17 cellular contexts compared by ENCODE assay signal in genomic region chr1:228975238-228975929, GRCh38.
"Had no signal": no experiment of that assay in that cellular context is flagged by ENCODE, and none has a peak within 500 bp of the region (broad histone marks: within the 10 kb centered on the region; RNA-seq: fewer than 3 reads in every experiment).

No MANE protein-coding gene starts in this region.

- H3K9me3 Mint-ChIP-seq: central memory CD8-positive, alpha-beta T cell; naive thymus-derived CD4-positive, alpha-beta T cell; nephron progenitor cell; stimulated activated naive B cell treated with anti-CD40 and anti-IgM and Interleukin-4, amounts not matched to agents 10 μg/mL and 1 μg/mL and 100 μg/mL, for 72 hours; stimulated activated naive CD8-positive, alpha-beta T cell treated with anti-CD3 and anti-CD28 coated beads, Interleukin-15, amount 100 ng/mL, for 72 hours had no signal

- H3K27ac Mint-ChIP-seq: nephron progenitor cell; stimulated activated naive B cell treated with anti-CD40 and anti-IgM and Interleukin-4, amounts not matched to agents 10 μg/mL and 1 μg/mL and 100 μg/mL, for 72 hours had no signal

- ATAC-seq: heart left ventricle; naive thymus-derived CD4-positive, alpha-beta T cell; stimulated activated naive B cell treated with anti-CD40 and anti-IgM and Interleukin-4, amounts not matched to agents 10 μg/mL and 1 μg/mL and 100 μg/mL, for 72 hours; stimulated activated naive CD8-positive, alpha-beta T cell treated with anti-CD3 and anti-CD28 coated beads, Interleukin-15, amount 100 ng/mL, for 72 hours had no signal

- DNase-seq: foreskin melanocyte; heart left ventricle; hypothalamus; left ventricle myocardium inferior; naive thymus-derived CD4-positive, alpha-beta T cell; nephron progenitor cell; posterior cingulate gyrus; sigmoid colon; stimulated activated CD4-positive, alpha-beta T cell treated with anti-CD3 and anti-CD28 coated beads, Interleukin-2, amount 100 ng/mL, for 24 hours; stimulated activated CD4-positive, alpha-beta T cell treated with anti-CD3 and anti-CD28 coated beads, Interleukin-4, amount 100 ng/mL, for 4 hours; stimulated activated naive B cell treated with anti-CD40 and anti-IgM and Interleukin-4, amounts not matched to agents 10 μg/mL and 1 μg/mL and 100 μg/mL, for 72 hours; stimulated activated naive CD8-positive, alpha-beta T cell treated with anti-CD3 and anti-CD28 coated beads, Interleukin-15, amount 100 ng/mL, for 72 hours; testis had no signal

- H3K36me3 Mint-ChIP-seq: naive thymus-derived CD4-positive, alpha-beta T cell; stimulated activated naive B cell treated with anti-CD40 and anti-IgM and Interleukin-4, amounts not matched to agents 10 μg/mL and 1 μg/mL and 100 μg/mL, for 72 hours had no signal

- H3K36me3 ChIP-seq: heart left ventricle, left ventricle myocardium inferior, sigmoid colon, tibial nerve had no signal

- H3K4me1 Mint-ChIP-seq: central memory CD8-positive, alpha-beta T cell; stimulated activated naive B cell treated with anti-CD40 and anti-IgM and Interleukin-4, amounts not matched to agents 10 μg/mL and 1 μg/mL and 100 μg/mL, for 72 hours; stimulated activated naive CD8-positive, alpha-beta T cell treated with anti-CD3 and anti-CD28 coated beads, Interleukin-15, amount 100 ng/mL, for 72 hours had no signal

- H3K9me3 ChIP-seq: heart left ventricle, left ventricle myocardium inferior, sigmoid colon, testis, tibial nerve had no signal

- H3K4me3 ChIP-seq: heart left ventricle, left ventricle myocardium inferior, lung, sigmoid colon, skin epidermis, testis, tibial nerve had no signal

- H3K4me3 Mint-ChIP-seq: central memory CD8-positive, alpha-beta T cell; naive thymus-derived CD4-positive, alpha-beta T cell; nephron progenitor cell; stimulated activated naive B cell treated with anti-CD40 and anti-IgM and Interleukin-4, amounts not matched to agents 10 μg/mL and 1 μg/mL and 100 μg/mL, for 72 hours; stimulated activated naive CD8-positive, alpha-beta T cell treated with anti-CD3 and anti-CD28 coated beads, Interleukin-15, amount 100 ng/mL, for 72 hours had no signal

- H3K27ac ChIP-seq: heart left ventricle, left ventricle myocardium inferior, sigmoid colon, skin epidermis, testis, tibial nerve had no signal

- H3K27me3 ChIP-seq: heart left ventricle, sigmoid colon, testis, tibial nerve had no signal

- H3K27me3 Mint-ChIP-seq: central memory CD8-positive, alpha-beta T cell; naive thymus-derived CD4-positive, alpha-beta T cell; stimulated activated naive CD8-positive, alpha-beta T cell treated with anti-CD3 and anti-CD28 coated beads, Interleukin-15, amount 100 ng/mL, for 72 hours had no signal
